33 cellular contexts compared by ENCODE assay signal in the genomic region with DNA sequence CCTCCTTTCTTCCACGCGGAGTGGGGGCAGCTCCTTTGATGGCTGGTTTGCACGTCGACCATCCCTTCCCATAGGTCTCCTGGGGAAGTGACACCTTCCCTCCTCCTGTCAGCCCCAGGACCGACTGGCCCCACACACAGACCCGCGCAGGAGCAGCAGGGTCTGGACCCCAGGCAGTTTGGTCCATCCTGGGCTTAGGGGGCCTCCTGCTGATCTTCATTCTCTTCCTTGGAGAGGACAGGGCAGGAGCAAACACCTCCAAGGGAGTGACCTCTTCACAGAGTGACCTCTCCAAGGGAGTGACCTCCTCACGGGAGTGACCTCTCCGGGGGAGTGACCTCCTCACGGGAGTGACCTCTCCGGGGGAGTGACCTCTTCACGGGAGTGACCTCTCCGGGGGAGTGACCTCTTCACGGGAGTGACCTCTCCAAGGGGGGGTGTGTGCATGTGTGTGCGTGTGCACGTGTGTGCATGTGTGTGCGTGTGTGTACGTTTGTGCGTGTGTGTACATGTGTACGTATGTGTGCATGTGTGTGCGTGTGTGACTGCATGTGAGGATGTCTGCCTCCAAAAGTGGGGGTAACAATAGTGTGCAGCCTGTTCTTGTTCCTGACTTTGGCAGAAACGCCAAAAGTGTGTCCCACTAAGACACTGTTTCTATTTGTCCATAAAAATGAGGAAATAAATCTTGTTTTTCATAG. TPM values are rescaled to one million over a fixed set of nuclear protein-coding genes. Genes with fewer than 3 reads are reported as not detected.
DNase-seq lines count a peak whose midpoint lies in the region; FAIRE-seq and TF ChIP-seq lines count a peak whose summit lies in the region.
"Had no signal": no experiment of that assay in that cellular context is flagged by ENCODE, and none has a peak within 500 bp of the region (broad histone marks: within the 10 kb centered on the region; RNA-seq: fewer than 3 reads in every experiment).

No MANE protein-coding gene starts in this region.

- H3K36me3 ChIP-seq in colonic mucosa (no peaks in the 10 kb centered on the region), mesenchymal stem cell (ENCODE audit: control insufficient read depth in 1 of 2, insufficient read depth in 2 of 2, low read depth in 1 of 2, low read length in 2 of 2) (peaks cover 0 to 2% of the 10 kb centered on the region in 2 experiments)
- H3K36me3 ChIP-seq: brain microvascular endothelial cell, left lung, SJCRH30, suprapubic skin, upper lobe of left lung had no signal

- H3K4me2 ChIP-seq in mesenchymal stem cell (ENCODE audit: low read length, poor library complexity, severe bottlenecking) = no peak overlapping the region

- H3K9me3 ChIP-seq in colonic mucosa (no peaks in the 10 kb centered on the region), mesenchymal stem cell (ENCODE audit: control insufficient read depth, low read length) (no peaks in the 10 kb centered on the region)
- H3K9me3 ChIP-seq: SJCRH30, upper lobe of left lung had no signal

- H3K9ac ChIP-seq in colonic mucosa (ENCODE audit: low read depth in 2 of 2, low read length in 2 of 2) (no peak overlapping the region), mesenchymal stem cell (ENCODE audit: low read length) (peak overlapping the region; percentile 12)
- H3K9ac ChIP-seq: GM23248 had no signal

- no peak overlapping the region for H3K4ac ChIP-seq in mesenchymal stem cell (ENCODE audit: low read depth in 1 of 2, low read length in 2 of 2)

- H3K18ac ChIP-seq in mesenchymal stem cell (ENCODE audit: low read depth in 1 of 2, low read length in 2 of 2) = peak overlapping the region in 1 of 2 experiments; percentile 64

- DNase-seq in activated naive CD8-positive, alpha-beta T cell treated with anti-CD3 and anti-CD28 coated beads for 36 hours = no peak
- DNase-seq in colonic mucosa (peak; percentile 13), mesenchymal stem cell (no peak), urothelium cell line (ENCODE audit: low spot score) (no peak), NCI-H146 (lab: John Stamatoyannopoulos, UW) (no peak)
- no peak for DNase-seq in activated T-helper 1 cell treated with anti-CD3 and anti-CD28 coated beads, Interleukin-12 subunit alpha, Interleukin-12 subunit beta, Interleukin-2, Interleukin-4 antibody, amounts not matched to agents 30 ng/mL and 10 ng/mL and 1 ng/mL, durations not matched to agents 14 hours and 24 hours and 36 hours (ENCODE audit: low spot score)
- DNase-seq in activated naive CD4-positive, alpha-beta T cell treated with anti-CD3 and anti-CD28 coated beads, Interleukin-2, amount 50 U/mL, for 16 hours = no peak
- DNase-seq: activated CD4-positive, alpha-beta T cell treated with anti-CD3 and anti-CD28 coated beads for 36 hours; activated naive CD4-positive, alpha-beta T cell treated with Interleukin-2 at 50 U/mL for 16 hours; amniotic stem cell; brain microvascular endothelial cell; CD4-positive, CD25-positive, alpha-beta regulatory T cell; DND-41; GF-D8; GM23248; hypothalamus; left lung; NCI-H1092; NCI-H1694 treated with DMSO at 0.1 percent for 48 hours; NCI-H446 treated with DMSO at 0.1 percent for 48 hours; NCI-H82; RPMI8226; SJCRH30; small intestine; stimulated activated naive CD4-positive, alpha-beta T cell; T-helper 9 cell had no signal

- peak overlapping the region in 1 of 2 experiments; percentile 96 for H3K14ac ChIP-seq in mesenchymal stem cell (ENCODE audit: low read length in 2 of 2)

- no peak overlapping the region for H3K4me3 Mint-ChIP-seq in activated naive CD8-positive, alpha-beta T cell
- H3K4me3 Mint-ChIP-seq in activated naive CD8-positive, alpha-beta T cell treated with anti-CD3 and anti-CD28 coated beads for 36 hours = no peak overlapping the region
- H3K4me3 Mint-ChIP-seq in activated T-helper 1 cell treated with anti-CD3 and anti-CD28 coated beads, Interleukin-12 subunit alpha, Interleukin-12 subunit beta, Interleukin-2, Interleukin-4 antibody, amounts not matched to agents 30 ng/mL and 10 ng/mL and 1 ng/mL, durations not matched to agents 14 hours and 24 hours and 36 hours = no peak overlapping the region
- H3K4me3 Mint-ChIP-seq: activated CD4-positive, alpha-beta T cell treated with anti-CD3 and anti-CD28 coated beads for 36 hours; CD4-positive, CD25-positive, alpha-beta regulatory T cell had no signal

- no peaks in the 10 kb centered on the region for H3K36me3 Mint-ChIP-seq in activated naive CD8-positive, alpha-beta T cell
- peaks cover 3% of the 10 kb centered on the region for H3K36me3 Mint-ChIP-seq in activated naive CD8-positive, alpha-beta T cell treated with anti-CD3 and anti-CD28 coated beads for 36 hours
- no peaks in the 10 kb centered on the region for H3K36me3 Mint-ChIP-seq in activated T-helper 1 cell treated with anti-CD3 and anti-CD28 coated beads, Interleukin-12 subunit alpha, Interleukin-12 subunit beta, Interleukin-2, Interleukin-4 antibody, amounts not matched to agents 30 ng/mL and 10 ng/mL and 1 ng/mL, durations not matched to agents 14 hours and 24 hours and 36 hours (ENCODE audit: low read depth)
- H3K36me3 Mint-ChIP-seq: CD4-positive, CD25-positive, alpha-beta regulatory T cell had no signal

- TF ChIP-seq CTCF in colonic mucosa (IDR thresholded peaks at IDR 0.05) = no peak

- 93% methylated on average over 21 of the region's 22 CpGs for WGBS in mesenchymal stem cell

- no peak overlapping the region for H2BK120ac ChIP-seq in mesenchymal stem cell (ENCODE audit: low read depth, low read length)

- H3K27me3 ChIP-seq in colonic mucosa = no peaks in the 10 kb centered on the region
- no peaks in the 10 kb centered on the region for H3K27me3 ChIP-seq in mesenchymal stem cell (ENCODE audit: control insufficient read depth in 1 of 2, insufficient read depth in 1 of 2, low read length in 2 of 2)
- H3K27me3 ChIP-seq: brain microvascular endothelial cell, left lung, SJCRH30, suprapubic skin, upper lobe of left lung had no signal

- no peaks in the 10 kb centered on the region for H3K79me1 ChIP-seq in mesenchymal stem cell (replicated peaks; ENCODE audit: low read length, poor library complexity, severe bottlenecking)

- FAIRE-seq in urothelium cell line (lab: Jason Lieb, UNC) = peak; percentile 91
- FAIRE-seq: A204.1, endothelial cell of umbilical vein, K562, small intestine had no signal

- peak overlapping the region; percentile 74 for H2BK15ac ChIP-seq in mesenchymal stem cell (ENCODE audit: low read depth, poor library complexity, severe bottlenecking)

- H3K23ac ChIP-seq in mesenchymal stem cell (ENCODE audit: low read length in 2 of 2) = no peak overlapping the region

- no peak overlapping the region for H4K8ac ChIP-seq in mesenchymal stem cell (ENCODE audit: low read length)

- H3K4me1 Mint-ChIP-seq in activated naive CD8-positive, alpha-beta T cell (ENCODE audit: low read depth) = no peaks in the 10 kb centered on the region
- no peaks in the 10 kb centered on the region for H3K4me1 Mint-ChIP-seq in activated naive CD8-positive, alpha-beta T cell treated with anti-CD3 and anti-CD28 coated beads for 36 hours
- H3K4me1 Mint-ChIP-seq in activated T-helper 1 cell treated with anti-CD3 and anti-CD28 coated beads, Interleukin-12 subunit alpha, Interleukin-12 subunit beta, Interleukin-2, Interleukin-4 antibody, amounts not matched to agents 30 ng/mL and 10 ng/mL and 1 ng/mL, durations not matched to agents 14 hours and 24 hours and 36 hours (ENCODE audit: low read depth) = no peaks in the 10 kb centered on the region
- H3K4me1 Mint-ChIP-seq: activated CD4-positive, alpha-beta T cell treated with anti-CD3 and anti-CD28 coated beads for 36 hours; CD4-positive, CD25-positive, alpha-beta regulatory T cell had no signal

- H2AFZ ChIP-seq in mesenchymal stem cell (ENCODE audit: low read depth, low read length) = no peak overlapping the region

- no peak overlapping the region for H2AK5ac ChIP-seq in mesenchymal stem cell (ENCODE audit: low read length, severe bottlenecking)

- peak overlapping the region; percentile 32 for H4K91ac ChIP-seq in mesenchymal stem cell (ENCODE audit: low read length)

- intact Hi-C loops in colonic mucosa (cut with DNase I) = no loop called here
- intact Hi-C loops in activated T-helper 1 cell treated with anti-CD3 and anti-CD28 coated beads, Interleukin-12 subunit alpha, Interleukin-12 subunit beta, Interleukin-2, Interleukin-4 antibody, amounts not matched to agents 30 ng/mL and 10 ng/mL and 1 ng/mL, durations not matched to agents 14 hours and 24 hours and 36 hours (cut with micrococcal nuclease) = no loop called here

- H3K4me1 ChIP-seq in colonic mucosa = no peaks in the 10 kb centered on the region
- peaks cover 2% of the 10 kb centered on the region for H3K4me1 ChIP-seq in mesenchymal stem cell (ENCODE audit: control insufficient read depth, insufficient read depth, low read depth, low read length)
- H3K4me1 ChIP-seq: left lung, SJCRH30, suprapubic skin, upper lobe of left lung had no signal

- H3K27ac ChIP-seq in colonic mucosa (no peak overlapping the region), mesenchymal stem cell (ENCODE audit: low read length, poor library complexity, severe bottlenecking) (no peak overlapping the region)
- H3K27ac ChIP-seq: brain microvascular endothelial cell, GM23248, left lung, SJCRH30, suprapubic skin, upper lobe of left lung, VCaP had no signal

- H3K4me3 ChIP-seq in colonic mucosa (no peak overlapping the region), mesenchymal stem cell (ENCODE audit: insufficient read depth in 1 of 2, low read depth in 1 of 2, low read length in 2 of 2) (no peak overlapping the region)
- H3K4me3 ChIP-seq: GM23248, K562, left lung, SJCRH30, suprapubic skin, upper lobe of left lung had no signal

- H3K27ac Mint-ChIP-seq in activated naive CD8-positive, alpha-beta T cell = peak overlapping the region; percentile 18
- no peak overlapping the region for H3K27ac Mint-ChIP-seq in activated naive CD8-positive, alpha-beta T cell treated with anti-CD3 and anti-CD28 coated beads for 36 hours
- no peak overlapping the region for H3K27ac Mint-ChIP-seq in activated T-helper 1 cell treated with anti-CD3 and anti-CD28 coated beads, Interleukin-12 subunit alpha, Interleukin-12 subunit beta, Interleukin-2, Interleukin-4 antibody, amounts not matched to agents 30 ng/mL and 10 ng/mL and 1 ng/mL, durations not matched to agents 14 hours and 24 hours and 36 hours
- H3K27ac Mint-ChIP-seq: activated CD4-positive, alpha-beta T cell treated with anti-CD3 and anti-CD28 coated beads for 36 hours; CD4-positive, CD25-positive, alpha-beta regulatory T cell had no signal

- H2BK12ac ChIP-seq in mesenchymal stem cell (ENCODE audit: low read length in 2 of 2) = peak overlapping the region; percentile 77 to 86

- peaks cover 2% of the 10 kb centered on the region for H3K27me3 Mint-ChIP-seq in activated naive CD8-positive, alpha-beta T cell
- H3K27me3 Mint-ChIP-seq in activated naive CD8-positive, alpha-beta T cell treated with anti-CD3 and anti-CD28 coated beads for 36 hours = peaks cover 19% of the 10 kb centered on the region
- H3K27me3 Mint-ChIP-seq in activated T-helper 1 cell treated with anti-CD3 and anti-CD28 coated beads, Interleukin-12 subunit alpha, Interleukin-12 subunit beta, Interleukin-2, Interleukin-4 antibody, amounts not matched to agents 30 ng/mL and 10 ng/mL and 1 ng/mL, durations not matched to agents 14 hours and 24 hours and 36 hours (ENCODE audit: insufficient read depth) = peaks cover 19% of the 10 kb centered on the region

- H3K9me3 Mint-ChIP-seq in activated naive CD8-positive, alpha-beta T cell (ENCODE audit: low read depth) = no peaks in the 10 kb centered on the region
- peaks cover 4% of the 10 kb centered on the region for H3K9me3 Mint-ChIP-seq in activated naive CD8-positive, alpha-beta T cell treated with anti-CD3 and anti-CD28 coated beads for 36 hours
- peaks cover 8% of the 10 kb centered on the region for H3K9me3 Mint-ChIP-seq in activated T-helper 1 cell treated with anti-CD3 and anti-CD28 coated beads, Interleukin-12 subunit alpha, Interleukin-12 subunit beta, Interleukin-2, Interleukin-4 antibody, amounts not matched to agents 30 ng/mL and 10 ng/mL and 1 ng/mL, durations not matched to agents 14 hours and 24 hours and 36 hours

- no peak overlapping the region for H2BK5ac ChIP-seq in mesenchymal stem cell (ENCODE audit: low read depth, low read length, poor library complexity, severe bottlenecking)

RNA-seq across cellular contexts. Expression of a gene that starts 29.8 kb away (rescaled TPM):
- 1 to 10 TPM; 4.3 to 5.2 TPM for total RNA-seq in activated naive CD8-positive, alpha-beta T cell treated with anti-CD3 and anti-CD28 coated beads for 36 hours
- total RNA-seq in colonic mucosa = 100 to 1,000 TPM in 1 of 2 donors, 10 to 100 TPM in 1; 39.8 to 131 TPM
- polyA plus RNA-seq in mesenchymal stem cell (2013, experiment 1 of 2) = 2,201 TPM
- polyA plus RNA-seq in mesenchymal stem cell (2013, experiment 2 of 2) = 2,173 TPM
- total RNA-seq in activated T-helper 1 cell treated with anti-CD3 and anti-CD28 coated beads, Interleukin-12 subunit alpha, Interleukin-12 subunit beta, Interleukin-2, Interleukin-4 antibody, amounts not matched to agents 30 ng/mL and 10 ng/mL and 1 ng/mL, durations not matched to agents 14 hours and 24 hours and 36 hours = 0.42 and 0.62 TPM in 2 replicates

Comparison
In these comparisons a context has a peak if more than half of its experiments do, and no peak if none do; other contexts are left out.
1. RNA of a gene that starts 29.8 kb away (total RNA-seq): 39.8 to 131 TPM in colonic mucosa; 4.3 to 5.2 TPM in activated naive CD8-positive, alpha-beta T cell treated with anti-CD3 and anti-CD28 coated beads for 36 hours and 0.42 to 0.62 TPM in activated T-helper 1 cell treated with anti-CD3 and anti-CD28 coated beads, Interleukin-12 subunit alpha, Interleukin-12 subunit beta, Interleukin-2, Interleukin-4 antibody, amounts not matched to agents 30 ng/mL and 10 ng/mL and 1 ng/mL, durations not matched to agents 14 hours and 24 hours and 36 hours; every median in the first group is over 4 times any median in the second.